8 cellular contexts compared by ENCODE assay signal in the genomic region with DNA sequence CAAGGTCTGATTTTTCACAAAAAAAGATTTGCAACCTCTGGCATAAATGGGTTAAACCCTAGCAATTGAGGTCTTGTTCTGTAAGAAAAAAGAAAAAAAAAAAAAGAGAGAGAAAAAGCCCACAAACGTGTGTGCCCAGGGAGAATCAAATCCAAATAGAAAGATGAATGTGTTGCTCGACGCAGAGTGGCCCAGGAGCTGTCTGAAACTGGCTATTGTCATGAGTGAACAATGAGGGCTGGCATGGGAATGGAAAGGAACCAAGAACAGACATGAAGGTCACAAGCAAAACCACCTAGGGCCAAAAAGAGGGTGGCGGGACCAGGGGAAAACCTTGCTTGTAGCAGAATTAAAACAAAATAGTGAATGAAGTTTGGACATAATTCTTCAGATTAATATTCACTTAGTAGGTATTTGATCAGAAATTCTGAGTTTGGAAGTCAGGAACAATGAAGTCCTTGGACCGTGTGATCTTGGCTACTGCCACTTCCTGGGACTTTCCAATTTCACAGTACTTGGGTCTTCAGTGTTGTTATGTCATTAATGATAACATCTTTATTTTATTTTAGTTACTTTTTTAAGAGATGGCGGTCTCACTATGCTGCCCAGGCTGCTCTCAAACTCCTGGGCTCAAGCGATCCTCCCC. TPM values are rescaled to one million over a fixed set of nuclear protein-coding genes. Genes with fewer than 3 reads are reported as not detected.
DNase-seq lines count a peak whose midpoint lies in the region; ATAC-seq lines count a peak whose summit lies in the region.

No MANE protein-coding gene starts in this region.

- ATAC-seq in activated CD8-positive, alpha-beta T cell treated with anti-CD3 and anti-CD28 coated beads, Interleukin-2, amount 10 ng/mL, durations not matched to agents 7 days and 5 days = no peak

- intact Hi-C loops in activated CD4-positive, alpha-beta T cell treated with anti-CD3 and anti-CD28 coated beads, Interleukin-2, amount 10 ng/mL, durations not matched to agents 24 days and 14 days (cut with micrococcal nuclease) = loop anchor here (5.0 kb wide), 3 partner anchors 97 to 552 kb away; no protein-coding TSS in a partner anchor

- CTCF ChIA-PET in activated CD8-positive, alpha-beta T cell treated with anti-CD3 and anti-CD28 coated beads, Interleukin-2, amount 10 ng/mL, durations not matched to agents 7 days and 5 days (lab: Charles Lee) = interaction anchor here (0.8 to 2.6 kb wide), 5 partner anchors 12 to 196 kb away, joined by 3 to 20 read pairs (median 14); no protein-coding TSS in a partner anchor

- peak overlapping the region; percentile 92 for H3K4me3 Mint-ChIP-seq in activated CD4-positive, alpha-beta T cell treated with anti-CD3 and anti-CD28 coated beads, Interleukin-2, amount 10 ng/mL, durations not matched to agents 24 days and 14 days
- peak overlapping the region; percentile 97 for H3K4me3 Mint-ChIP-seq in activated CD8-positive, alpha-beta T cell treated with anti-CD3 and anti-CD28 coated beads, Interleukin-2, amount 10 ng/mL, durations not matched to agents 7 days and 5 days

- H3K9me3 Mint-ChIP-seq in activated CD4-positive, alpha-beta T cell treated with anti-CD3 and anti-CD28 coated beads, Interleukin-2, amount 10 ng/mL, durations not matched to agents 24 days and 14 days = no peaks in the 10 kb centered on the region
- no peaks in the 10 kb centered on the region for H3K9me3 Mint-ChIP-seq in activated CD8-positive, alpha-beta T cell treated with anti-CD3 and anti-CD28 coated beads, Interleukin-2, amount 10 ng/mL, durations not matched to agents 7 days and 5 days (ENCODE audit: insufficient read depth)

- POLR2A ChIA-PET in activated CD8-positive, alpha-beta T cell treated with anti-CD3 and anti-CD28 coated beads, Interleukin-2, amount 10 ng/mL, durations not matched to agents 7 days and 5 days (lab: Charles Lee) = no interaction called here

- peaks cover 90% of the 10 kb centered on the region for H3K36me3 Mint-ChIP-seq in activated CD4-positive, alpha-beta T cell treated with anti-CD3 and anti-CD28 coated beads, Interleukin-2, amount 10 ng/mL, durations not matched to agents 24 days and 14 days (ENCODE audit: low read depth)
- peaks cover 86% of the 10 kb centered on the region for H3K36me3 Mint-ChIP-seq in activated CD8-positive, alpha-beta T cell treated with anti-CD3 and anti-CD28 coated beads, Interleukin-2, amount 10 ng/mL, durations not matched to agents 7 days and 5 days (ENCODE audit: low read depth)

- DNase-seq in activated CD4-positive, alpha-beta T cell treated with anti-CD3 and anti-CD28 coated beads, Interleukin-2, amount 10 ng/mL, durations not matched to agents 24 days and 14 days = peak; percentile 69
- DNase-seq in activated CD4-positive, alpha-beta T cell treated with anti-CD3 and anti-CD28 coated beads for 1 hour = no peak
- DNase-seq in activated CD8-positive, alpha-beta T cell treated with anti-CD3 and anti-CD28 coated beads, Interleukin-2, amount 10 ng/mL, durations not matched to agents 7 days and 5 days = peak; percentile 32
- DNase-seq in hippocampal formation (lab: John Stamatoyannopoulos, UW) (peak; percentile 23 to 38), substantia nigra (lab: John Stamatoyannopoulos, UW) (peak in 20 of 49 donors; percentile 7 to 61 (median 30)), T-helper 9 cell (no peak), ecto neural progenitor cell (ENCODE audit: low spot score) (no peak), cerebellar nuclear complex (lab: John Stamatoyannopoulos, UW) (no peak)

- peak overlapping the region; percentile 100 for H3K27ac Mint-ChIP-seq in activated CD4-positive, alpha-beta T cell treated with anti-CD3 and anti-CD28 coated beads, Interleukin-2, amount 10 ng/mL, durations not matched to agents 24 days and 14 days
- peak overlapping the region; percentile 96 for H3K27ac Mint-ChIP-seq in activated CD8-positive, alpha-beta T cell treated with anti-CD3 and anti-CD28 coated beads, Interleukin-2, amount 10 ng/mL, durations not matched to agents 7 days and 5 days

- no peaks in the 10 kb centered on the region for H3K27me3 Mint-ChIP-seq in activated CD4-positive, alpha-beta T cell treated with anti-CD3 and anti-CD28 coated beads, Interleukin-2, amount 10 ng/mL, durations not matched to agents 24 days and 14 days
- no peaks in the 10 kb centered on the region for H3K27me3 Mint-ChIP-seq in activated CD8-positive, alpha-beta T cell treated with anti-CD3 and anti-CD28 coated beads, Interleukin-2, amount 10 ng/mL, durations not matched to agents 7 days and 5 days (ENCODE audit: low read depth)

- peak overlapping the region; percentile 51 for H3K27ac ChIP-seq in substantia nigra (ENCODE audit: low read depth, low read length, poor library complexity, severe bottlenecking)

- peaks cover 55% of the 10 kb centered on the region for H3K4me1 Mint-ChIP-seq in activated CD4-positive, alpha-beta T cell treated with anti-CD3 and anti-CD28 coated beads, Interleukin-2, amount 10 ng/mL, durations not matched to agents 24 days and 14 days
- H3K4me1 Mint-ChIP-seq in activated CD8-positive, alpha-beta T cell treated with anti-CD3 and anti-CD28 coated beads, Interleukin-2, amount 10 ng/mL, durations not matched to agents 7 days and 5 days (ENCODE audit: low read depth) = peaks cover 63% of the 10 kb centered on the region

RNA-seq across cellular contexts. Expression of a gene that starts 3.1 kb away (rescaled TPM):
- 3,899 and 3,999 TPM in 2 replicates for total RNA-seq in activated CD4-positive, alpha-beta T cell treated with anti-CD3 and anti-CD28 coated beads, Interleukin-2, amount 10 ng/mL, durations not matched to agents 24 days and 14 days
- total RNA-seq in activated CD8-positive, alpha-beta T cell treated with anti-CD3 and anti-CD28 coated beads, Interleukin-2, amount 10 ng/mL, durations not matched to agents 7 days and 5 days = 1,000 to 10,000 TPM; 3,150 to 3,216 TPM

RNA-seq across cellular contexts. Expression of a gene that starts 57.9 kb away (rescaled TPM):
- 69.3 and 85.6 TPM in 2 replicates for total RNA-seq in activated CD4-positive, alpha-beta T cell treated with anti-CD3 and anti-CD28 coated beads, Interleukin-2, amount 10 ng/mL, durations not matched to agents 24 days and 14 days
- 10 to 100 TPM; 37.4 to 44.7 TPM for total RNA-seq in activated CD8-positive, alpha-beta T cell treated with anti-CD3 and anti-CD28 coated beads, Interleukin-2, amount 10 ng/mL, durations not matched to agents 7 days and 5 days

Comparison
In these comparisons a context has a peak if more than half of its experiments do, and no peak if none do; other contexts are left out.
1. DNase-seq: peak in activated CD4-positive, alpha-beta T cell treated with anti-CD3 and anti-CD28 coated beads, Interleukin-2, amount 10 ng/mL, durations not matched to agents 24 days and 14 days (single experiment), activated CD8-positive, alpha-beta T cell treated with anti-CD3 and anti-CD28 coated beads, Interleukin-2, amount 10 ng/mL, durations not matched to agents 7 days and 5 days (single experiment) and hippocampal formation (2 of 2); none in activated CD4-positive, alpha-beta T cell treated with anti-CD3 and anti-CD28 coated beads for 1 hour (single experiment), T-helper 9 cell (single experiment), ecto neural progenitor cell (single experiment) and cerebellar nuclear complex (0 of 2).